Comparison of ENCODE assay signal across 13 cellular contexts in the genomic region with DNA sequence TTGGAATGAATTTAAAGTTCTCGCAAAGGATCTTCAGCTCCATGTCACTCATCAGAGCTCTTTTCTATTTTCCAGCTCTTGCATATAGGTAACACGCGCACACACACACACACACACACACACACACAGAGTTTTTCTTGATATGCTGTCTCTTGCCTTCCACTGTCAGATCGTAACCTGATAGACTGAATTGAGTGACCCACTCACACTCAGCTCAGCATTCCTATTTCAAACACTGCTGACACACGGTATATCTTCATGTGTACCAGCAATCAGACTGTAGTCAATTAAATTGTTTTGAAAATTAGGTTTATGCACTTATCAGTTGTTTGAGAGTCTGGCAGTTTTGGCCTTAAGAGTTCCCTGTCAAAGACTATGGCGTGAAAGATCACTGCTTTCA.
DNase-seq lines count a peak whose midpoint lies in the region; ATAC-seq, FAIRE-seq and TF ChIP-seq lines count a peak whose summit lies in the region.
"Had no signal": no experiment of that assay in that cellular context is flagged by ENCODE, and none has a peak within 500 bp of the region (broad histone marks: within the 10 kb centered on the region; RNA-seq: fewer than 3 reads in every experiment).

No MANE protein-coding gene starts in this region.

- no peaks in the 10 kb centered on the region for H3K9me3 ChIP-seq in heart right ventricle
- H3K9me3 ChIP-seq in esophagus muscularis mucosa, result no peaks in the 10 kb centered on the region
- no peaks in the 10 kb centered on the region for H3K9me3 ChIP-seq in pancreas
- H3K9me3 ChIP-seq: right lobe of liver had no signal

- H3K9me3 Mint-ChIP-seq in T-helper 2 cell treated with Interferon-gamma antibody and Interleukin-4, amounts not matched to agents 5 μg/mL and 100 μg/mL, for 36 hours, result no peaks in the 10 kb centered on the region
- H3K9me3 Mint-ChIP-seq: activated naive CD4-positive, alpha-beta T cell treated with anti-CD3 and anti-CD28 coated beads, Interleukin-2, amount 50 U/mL, for 24 hours had no signal

- H3K27me3 ChIP-seq in heart right ventricle (no peaks in the 10 kb centered on the region), esophagus muscularis mucosa (no peaks in the 10 kb centered on the region), pancreas (no peaks in the 10 kb centered on the region)
- H3K27me3 ChIP-seq: right lobe of liver had no signal

- intact Hi-C loops in heart right ventricle (cut with DNase I), result loop anchor here in 3 of 10 donors (1.0 to 10.0 kb wide), 3 partner anchors 33 to 68 kb away; no protein-coding TSS in a partner anchor
- intact Hi-C loops in left ventricle myocardium superior (cut with micrococcal nuclease), result no loop called here
- intact Hi-C loops in esophagus muscularis mucosa (cut with DNase I), result loop anchor here (5.0 kb wide), 1 partner anchor 136 kb away; no protein-coding TSS in a partner anchor
- intact Hi-C loops in pancreas (cut with DNase I), result no loop called here

- H3K4me1 ChIP-seq in heart right ventricle, result peaks cover 9 to 73% (median 44%) of the 10 kb centered on the region in 9 donors
- peaks cover 57 to 94% (median 86%) of the 10 kb centered on the region in 4 donors for H3K4me1 ChIP-seq in esophagus muscularis mucosa
- peaks cover 70 to 86% (median 81%) of the 10 kb centered on the region in 3 donors for H3K4me1 ChIP-seq in pancreas

- no peak overlapping the region for H3K27ac Mint-ChIP-seq in T-helper 2 cell treated with Interferon-gamma antibody and Interleukin-4, amounts not matched to agents 5 μg/mL and 100 μg/mL, for 36 hours
- H3K27ac Mint-ChIP-seq: activated naive CD4-positive, alpha-beta T cell treated with anti-CD3 and anti-CD28 coated beads, Interleukin-2, amount 50 U/mL, for 24 hours had no signal

- WGBS in heart right ventricle, 2 donors, result 71 to 74% methylated on average over 6 of the region's 6 CpGs
- WGBS in esophagus muscularis mucosa, result 84% methylated on average over 6 of the region's 6 CpGs
- WGBS in pancreas, 2 donors, result 67 to 74% methylated on average over 6 of the region's 6 CpGs

- no peaks in the 10 kb centered on the region for H3K4me1 Mint-ChIP-seq in T-helper 2 cell treated with Interferon-gamma antibody and Interleukin-4, amounts not matched to agents 5 μg/mL and 100 μg/mL, for 36 hours (ENCODE audit: low read depth)
- H3K4me1 Mint-ChIP-seq: activated naive CD4-positive, alpha-beta T cell treated with anti-CD3 and anti-CD28 coated beads, Interleukin-2, amount 50 U/mL, for 24 hours had no signal

- H3K36me3 ChIP-seq in heart right ventricle (no peaks in the 10 kb centered on the region), esophagus muscularis mucosa (no peaks in the 10 kb centered on the region), pancreas (no peaks in the 10 kb centered on the region)
- H3K36me3 ChIP-seq: right lobe of liver had no signal

- DNase-seq in heart right ventricle (no peak), left ventricle myocardium superior (no peak), esophagus muscularis mucosa (ENCODE audit: extremely low spot score) (no peak), pancreas (no peak), NCI-H226 (no peak)
- no peak for DNase-seq in T-helper 2 cell treated with Interferon-gamma antibody and Interleukin-4, amounts not matched to agents 5 μg/mL and 100 μg/mL, for 36 hours (ENCODE audit: low spot score)
- DNase-seq: KBM-7, NCI-H1694 had no signal

- no peak for TF ChIP-seq CTCF in heart right ventricle (IDR thresholded peaks at IDR 0.05)
- no peak for TF ChIP-seq CTCF in esophagus muscularis mucosa (IDR thresholded peaks at IDR 0.05)
- TF ChIP-seq CTCF in pancreas (IDR thresholded peaks at IDR 0.05), result no peak

- H3K4me3 ChIP-seq in heart right ventricle, result no peak overlapping the region
- no peak overlapping the region for H3K4me3 ChIP-seq in esophagus muscularis mucosa
- no peak overlapping the region for H3K4me3 ChIP-seq in pancreas
- H3K4me3 ChIP-seq: right lobe of liver had no signal

- ATAC-seq in heart right ventricle, result no peak
- ATAC-seq in left ventricle myocardium superior, result no peak
- ATAC-seq in pancreas, result no peak
- no peak for ATAC-seq in GM18517 (IDR thresholded peaks at IDR 0.05; ENCODE audit: unreplicated experiment)
- no peak for ATAC-seq in HG02763 (IDR thresholded peaks at IDR 0.05; ENCODE audit: unreplicated experiment)

- TF ChIP-seq EP300 in esophagus muscularis mucosa (IDR thresholded peaks at IDR 0.05), result no peak

- H3K27me3 Mint-ChIP-seq in T-helper 2 cell treated with Interferon-gamma antibody and Interleukin-4, amounts not matched to agents 5 μg/mL and 100 μg/mL, for 36 hours (ENCODE audit: low read depth), result no peaks in the 10 kb centered on the region

- H3K4me3 Mint-ChIP-seq in T-helper 2 cell treated with Interferon-gamma antibody and Interleukin-4, amounts not matched to agents 5 μg/mL and 100 μg/mL, for 36 hours, result no peak overlapping the region
- H3K4me3 Mint-ChIP-seq: activated naive CD4-positive, alpha-beta T cell treated with anti-CD3 and anti-CD28 coated beads, Interleukin-2, amount 50 U/mL, for 24 hours had no signal

- TF ChIP-seq POLR2A in esophagus muscularis mucosa (IDR thresholded peaks at IDR 0.05; ENCODE audit: low read depth), result no peak

- FAIRE-seq in pancreas (lab: Jason Lieb, UNC), result no peak
- FAIRE-seq: colon had no signal

- no peaks in the 10 kb centered on the region for H3K36me3 Mint-ChIP-seq in T-helper 2 cell treated with Interferon-gamma antibody and Interleukin-4, amounts not matched to agents 5 μg/mL and 100 μg/mL, for 36 hours (ENCODE audit: low read depth)
- H3K36me3 Mint-ChIP-seq: activated naive CD4-positive, alpha-beta T cell treated with anti-CD3 and anti-CD28 coated beads, Interleukin-2, amount 50 U/mL, for 24 hours had no signal

- H3K27ac ChIP-seq in heart right ventricle (peak overlapping the region in 8 of 10 donors; percentile 1 to 73 (median 50)), esophagus muscularis mucosa (replicated peaks in 1 of 4) (peak overlapping the region; percentile 76 to 82 (median 78)), pancreas (peak overlapping the region in 3 of 4 donors; percentile 67 to 89 (median 85))
- H3K27ac ChIP-seq: right lobe of liver had no signal
